19 cellular contexts compared by ENCODE assay signal in genomic region chr10:78755877-78756455, GRCh38.
DNase-seq lines count a peak whose midpoint lies in the region; ATAC-seq, FAIRE-seq and TF ChIP-seq lines count a peak whose summit lies in the region.
"Had no signal": no experiment of that assay in that cellular context is flagged by ENCODE, and none has a peak within 500 bp of the region (broad histone marks: within the 10 kb centered on the region; RNA-seq: fewer than 3 reads in every experiment).

No MANE protein-coding gene starts in this region.

- peak; percentile 13 for FAIRE-seq in urothelium cell line (lab: Jason Lieb, UNC)
- FAIRE-seq: A204.1 had no signal

- H4K20me1 ChIP-seq in mammary epithelial cell (ENCODE audit: insufficient read depth, low read length): no peaks in the 10 kb centered on the region

- no peaks in the 10 kb centered on the region for H3K36me3 ChIP-seq in mammary epithelial cell (ENCODE audit: insufficient read depth, low read length)
- H3K36me3 ChIP-seq: spleen, WERI-Rb-1 had no signal

- BruUV-seq in MCF 10A (replicated peaks; lab: Mats Ljungman, UMichigan) (no TSS peak), mammary epithelial cell (replicated peaks; lab: Mats Ljungman, UMichigan) (no TSS peak)

- no peak overlapping the region for H3K9ac ChIP-seq in mammary epithelial cell (ENCODE audit: insufficient read depth, low read length)

- H3K36me3 Mint-ChIP-seq in MCF 10A (ENCODE audit: insufficient read depth, unreplicated experiment): no peaks in the 10 kb centered on the region
- no peaks in the 10 kb centered on the region for H3K36me3 Mint-ChIP-seq in brain
- no peaks in the 10 kb centered on the region for H3K36me3 Mint-ChIP-seq in neural crest cell (ENCODE audit: low read depth)
- H3K36me3 Mint-ChIP-seq: activated CD4-positive, alpha-beta memory T cell treated with anti-CD3 and anti-CD28 coated beads for 36 hours; activated naive CD4-positive, alpha-beta T cell treated with anti-CD3 and anti-CD28 coated beads, Interleukin-2, amount 50 U/mL, for 24 hours; CD4-positive, CD25-positive, alpha-beta regulatory T cell had no signal

- CTCF ChIA-PET in MCF 10A (lab: Yijun Ruan, JAX): interaction anchor here (0.5 to 1.9 kb wide), 7 partner anchors 10 to 987 kb away, joined by 3 to 4 read pairs (median 3); no protein-coding TSS in a partner anchor
- CTCF ChIA-PET in mammary epithelial cell (lab: Charles Lee; ENCODE audit: low non-redundant PET): no interaction called here

- POLR2A ChIA-PET in MCF 10A (lab: Yijun Ruan, JAX): interaction anchor here (0.6 to 1.3 kb wide), 6 partner anchors 10 to 263 kb away, joined by 3 to 4 read pairs (median 3); no protein-coding TSS in a partner anchor

- peaks cover 17% of the 10 kb centered on the region for H3K4me1 ChIP-seq in mammary epithelial cell (ENCODE audit: insufficient read depth, low read length)

- no peaks in the 10 kb centered on the region for H3K27me3 ChIP-seq in mammary epithelial cell (ENCODE audit: insufficient read depth, low read length)
- H3K27me3 ChIP-seq: body of pancreas had no signal

- H3K27ac Mint-ChIP-seq in MCF 10A (ENCODE audit: low read depth, unreplicated experiment): peak overlapping the region; percentile 74
- H3K27ac Mint-ChIP-seq in brain: peak overlapping the region; percentile 33 to 96 (median 54)
- H3K27ac Mint-ChIP-seq in neural crest cell (ENCODE audit: unreplicated experiment): peak overlapping the region; percentile 73
- H3K27ac Mint-ChIP-seq: activated CD4-positive, alpha-beta memory T cell treated with anti-CD3 and anti-CD28 coated beads for 36 hours; activated naive CD4-positive, alpha-beta T cell treated with anti-CD3 and anti-CD28 coated beads, Interleukin-2, amount 50 U/mL, for 24 hours; CD4-positive, CD25-positive, alpha-beta regulatory T cell; T-helper 1 cell treated with Interleukin-12 subunit alpha and Interleukin-12 subunit beta and Interleukin-4 antibody, amounts not matched to agents 30 μg/mL and 1 μg/mL, for 36 hours had no signal

- dilution Hi-C loops in mammary epithelial cell (cut with HindIII; ENCODE audit: low sequenced_read_pairs): no loop called here

- no peak overlapping the region for H3K4me3 Mint-ChIP-seq in MCF 10A (ENCODE audit: unreplicated experiment)
- peak overlapping the region in 1 of 5 experiments; percentile 39 for H3K4me3 Mint-ChIP-seq in brain
- H3K4me3 Mint-ChIP-seq in neural crest cell: no peak overlapping the region
- H3K4me3 Mint-ChIP-seq: activated CD4-positive, alpha-beta memory T cell treated with anti-CD3 and anti-CD28 coated beads for 36 hours; activated naive CD4-positive, alpha-beta T cell treated with anti-CD3 and anti-CD28 coated beads, Interleukin-2, amount 50 U/mL, for 24 hours; activated T-cell treated with anti-CD3 and anti-CD28 coated beads, Interleukin-2, amount 50 U/mL, for 24 hours; CD4-positive, CD25-positive, alpha-beta regulatory T cell; T-helper 1 cell treated with Interleukin-12 subunit alpha and Interleukin-12 subunit beta and Interleukin-4 antibody, amounts not matched to agents 30 μg/mL and 1 μg/mL, for 36 hours had no signal

- no peak overlapping the region for H3K4me3 ChIP-seq in mammary epithelial cell (replicated peaks in 1 of 3; ENCODE audit: insufficient read depth in 1 of 3, low read depth in 2 of 3, low read length in 3 of 3)
- H3K4me3 ChIP-seq: body of pancreas had no signal

- no peak overlapping the region for H3K27ac ChIP-seq in mammary epithelial cell (ENCODE audit: insufficient read depth, low read depth, low read length)
- H3K27ac ChIP-seq: WERI-Rb-1 had no signal

- no peak overlapping the region for H3K4me2 ChIP-seq in mammary epithelial cell (ENCODE audit: insufficient read depth, low read depth, low read length)

- intact Hi-C loops in MCF 10A (cut with micrococcal nuclease): loop anchor here (1.0 to 5.0 kb wide), 3 partner anchors 218 to 441 kb away; no protein-coding TSS in a partner anchor
- intact Hi-C loops in mammary epithelial cell (cut with micrococcal nuclease): no loop called here
- intact Hi-C loops in left cardiac atrium (cut with DNase I): no loop called here

- ATAC-seq in HG02852 (IDR thresholded peaks at IDR 0.05; ENCODE audit: unreplicated experiment) (no peak), left cardiac atrium (no peak)

- no peak overlapping the region for H2AFZ ChIP-seq in mammary epithelial cell (ENCODE audit: low read depth, low read length)

- peaks cover 34% of the 10 kb centered on the region for H3K27me3 Mint-ChIP-seq in MCF 10A (ENCODE audit: insufficient read depth, unreplicated experiment)
- H3K27me3 Mint-ChIP-seq in brain: peaks cover 9% of the 10 kb centered on the region
- no peaks in the 10 kb centered on the region for H3K27me3 Mint-ChIP-seq in neural crest cell (ENCODE audit: low read depth)

- H3K4me1 Mint-ChIP-seq in MCF 10A (ENCODE audit: insufficient read depth, unreplicated experiment) (peaks cover 26% of the 10 kb centered on the region), brain (peaks cover 77% of the 10 kb centered on the region), neural crest cell (peaks cover 61% of the 10 kb centered on the region)

- in situ Hi-C loops in mammary epithelial cell (cut with MboI; ENCODE audit: low sequenced_read_pairs in 2 of 2): no loop called here

- DNase-seq in MCF 10A (ENCODE audit: unreplicated experiment) (no peak), mammary epithelial cell (no peak), neural crest cell (ENCODE audit: low read depth, low spot score) (no peak), urothelium cell line (ENCODE audit: low spot score) (no peak), left cardiac atrium (no peak), T-helper 9 cell (no peak)
- DNase-seq: CD4-positive, CD25-positive, alpha-beta regulatory T cell; NCI-H2081; NCI-H510A; WERI-Rb-1 had no signal

- H3K9me3 ChIP-seq in mammary epithelial cell (replicated peaks; ENCODE audit: insufficient read depth, low read length): no peaks in the 10 kb centered on the region
- H3K9me3 ChIP-seq: body of pancreas, spleen had no signal

- 69% methylated on average over 3 of the region's 3 CpGs for WGBS in mammary epithelial cell (ENCODE audit: low coverage, missing lambda C conversion rate)

- TF ChIP-seq CTCF in MCF 10A (IDR thresholded peaks at IDR 0.05; ENCODE audit: unreplicated experiment) (no peak), mammary epithelial cell (conservative IDR thresholded peaks at IDR 0.05 in 1 of 2, IDR thresholded peaks at IDR 0.05 in 1 of 2; ENCODE audit: extremely low read depth in 1 of 2, insufficient read depth in 1 of 2, low read depth in 1 of 2, low read length in 2 of 2) (no peak), brain (conservative IDR thresholded peaks at IDR 0.05) (no peak), neural crest cell (conservative IDR thresholded peaks at IDR 0.05) (no peak)

- no peaks in the 10 kb centered on the region for H3K79me2 ChIP-seq in mammary epithelial cell (ENCODE audit: insufficient read depth, low read length)

- no peaks in the 10 kb centered on the region for H3K9me3 Mint-ChIP-seq in MCF 10A (ENCODE audit: unreplicated experiment)
- H3K9me3 Mint-ChIP-seq in brain: peaks cover 0 to 8% (median 0%) of the 10 kb centered on the region in 5 experiments
- no peaks in the 10 kb centered on the region for H3K9me3 Mint-ChIP-seq in neural crest cell
- H3K9me3 Mint-ChIP-seq: activated CD4-positive, alpha-beta memory T cell treated with anti-CD3 and anti-CD28 coated beads for 36 hours; activated naive CD4-positive, alpha-beta T cell treated with anti-CD3 and anti-CD28 coated beads, Interleukin-2, amount 50 U/mL, for 24 hours; activated T-cell treated with anti-CD3 and anti-CD28 coated beads, Interleukin-2, amount 50 U/mL, for 24 hours; T-helper 1 cell treated with Interleukin-12 subunit alpha and Interleukin-12 subunit beta and Interleukin-4 antibody, amounts not matched to agents 30 μg/mL and 1 μg/mL, for 36 hours had no signal
